In the genomic region with DNA sequence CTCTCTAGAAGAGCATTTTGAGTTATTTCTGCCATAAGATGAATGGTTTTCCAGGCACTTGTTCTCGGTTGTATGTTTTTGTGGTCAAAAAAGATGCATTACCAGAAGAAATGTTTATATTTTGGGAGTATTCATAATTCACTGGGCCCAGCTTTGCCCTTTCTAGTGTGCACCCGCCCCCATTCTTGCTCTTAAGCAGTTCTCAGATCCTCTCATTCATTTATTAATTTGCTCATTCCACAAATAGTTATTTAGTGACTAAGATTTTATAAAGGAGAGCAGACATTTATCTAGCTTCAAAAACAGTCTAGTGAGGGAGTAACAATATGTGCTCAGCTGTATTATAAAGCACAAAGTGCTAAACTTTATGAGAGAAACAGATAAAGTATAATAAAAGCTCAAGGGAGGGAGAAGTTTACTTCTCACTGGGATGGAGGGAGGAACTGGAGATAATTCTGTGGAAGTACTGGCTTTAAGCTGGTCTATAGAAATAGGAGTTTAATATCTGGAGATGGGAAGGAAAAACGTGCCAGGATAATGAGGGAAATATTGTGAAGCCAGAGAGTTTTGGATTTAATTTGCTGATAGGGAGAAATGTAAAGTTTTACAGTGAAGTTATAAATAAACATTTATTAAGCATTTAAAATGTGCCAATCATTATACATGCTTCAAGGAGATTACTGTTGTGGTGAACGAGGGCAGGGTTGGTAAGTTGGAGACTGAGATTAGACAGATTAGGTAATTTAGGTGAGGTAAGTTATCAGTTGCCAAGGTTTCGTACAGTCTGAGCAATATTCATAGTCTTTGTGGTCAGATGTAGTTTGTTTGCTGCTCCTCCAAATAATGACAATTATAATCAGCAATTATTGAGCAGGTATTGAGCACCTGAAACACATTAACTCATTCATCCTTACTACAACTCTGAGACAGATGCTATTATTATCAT, we compare ENCODE assay signal across 8 cellular contexts. TPM values are rescaled to one million over a fixed set of nuclear protein-coding genes. Genes with fewer than 3 reads are reported as not detected.
DNase-seq lines count a peak whose midpoint lies in the region; ATAC-seq and TF ChIP-seq lines count a peak whose summit lies in the region.

No MANE protein-coding gene starts in this region.

- H3K4me3 ChIP-seq in OCI-LY1 (ENCODE audit: low read depth, low read length, poor library complexity, severe bottlenecking) (no peak overlapping the region), choroid plexus epithelial cell (ENCODE audit: low read depth, low read length) (no peak overlapping the region)

- H3K27ac ChIP-seq in CD4-positive, alpha-beta T cell (ENCODE audit: low read depth, low read length): peak overlapping the region; percentile 85
- H3K27ac ChIP-seq in OCI-LY1 (ENCODE audit: low read depth, low read length, poor library complexity, severe bottlenecking): peak overlapping the region; percentile 74

- POLR2A ChIA-PET in CD4-positive, alpha-beta T cell (lab: Charles Lee): interaction anchor here (0.7 to 7.2 kb wide), 7 partner anchors 10 to 82 kb away, joined by 3 to 86 read pairs (median 4); a partner anchor contains a TSS

- peak overlapping the region; percentile 93 for H3K27ac Mint-ChIP-seq in CD4-positive, alpha-beta T cell

- H4K20me1 ChIP-seq in OCI-LY1 (ENCODE audit: insufficient read depth, low read length): no peaks in the 10 kb centered on the region

- H3K36me3 Mint-ChIP-seq in CD4-positive, alpha-beta T cell (ENCODE audit: low read depth): no peaks in the 10 kb centered on the region

- no peaks in the 10 kb centered on the region for H3K9me3 Mint-ChIP-seq in CD4-positive, alpha-beta T cell

- no peak overlapping the region for H3K9ac ChIP-seq in OCI-LY1 (ENCODE audit: low read length)

- no peaks in the 10 kb centered on the region for H3K9me3 ChIP-seq in CD4-positive, alpha-beta T cell (ENCODE audit: control insufficient read depth, low read length)
- no peaks in the 10 kb centered on the region for H3K9me3 ChIP-seq in OCI-LY1 (ENCODE audit: low read length)

- H3K9me2 ChIP-seq in OCI-LY1 (ENCODE audit: low read depth, low read length): no peaks in the 10 kb centered on the region

- H3K4me1 Mint-ChIP-seq in CD4-positive, alpha-beta T cell (ENCODE audit: low read depth): peaks cover 80% of the 10 kb centered on the region

- no peak overlapping the region for H2AFZ ChIP-seq in OCI-LY1 (ENCODE audit: low read length)

- H3K4me2 ChIP-seq in OCI-LY1 (ENCODE audit: low read length): no peak overlapping the region

- peak overlapping the region; percentile 77 for H3K4me3 Mint-ChIP-seq in CD4-positive, alpha-beta T cell

- no peaks in the 10 kb centered on the region for H3K36me3 ChIP-seq in OCI-LY1 (ENCODE audit: insufficient read depth, low read length)

- CTCF ChIA-PET in CD4-positive, alpha-beta T cell (lab: Charles Lee): interaction anchor here (1.2 to 13.8 kb wide), 3 partner anchors 12 to 63 kb away, joined by 4 to 376 read pairs (median 75); no protein-coding TSS in a partner anchor

- DNase-seq in CD4-positive, alpha-beta T cell: peak in 1 of 10 experiments; percentile 25
- DNase-seq in choroid plexus epithelial cell (ENCODE audit: low read depth) (peak; percentile 53), omental fat pad (ENCODE audit: low spot score) (no peak), NCI-H524 treated with DMSO at 0.1 percent for 48 hours (lab: John Stamatoyannopoulos, UW) (no peak), cerebellar nuclear complex (lab: John Stamatoyannopoulos, UW) (no peak)

- H3F3A ChIP-seq in OCI-LY1 (ENCODE audit: insufficient read depth, low read length): no peaks in the 10 kb centered on the region

- no peaks in the 10 kb centered on the region for H3K27me3 Mint-ChIP-seq in CD4-positive, alpha-beta T cell

- H3K27me3 ChIP-seq in CD4-positive, alpha-beta T cell (ENCODE audit: control insufficient read depth, insufficient read depth, low read length): no peaks in the 10 kb centered on the region
- H3K27me3 ChIP-seq in OCI-LY1 (ENCODE audit: insufficient read depth, low read length): no peaks in the 10 kb centered on the region

- intact Hi-C loops in CD4-positive, alpha-beta T cell (cut with DNase I, micrococcal nuclease): loop anchor here (2.0 kb wide), 2 partner anchors 13 to 19 kb away; no protein-coding TSS in a partner anchor

- peak; percentile 31 for ATAC-seq in CD4-positive, alpha-beta T cell (ENCODE audit: poor library complexity)
- ATAC-seq in omental fat pad (ENCODE audit: low FRiP score) (peak; percentile 33), HG03457 (IDR thresholded peaks at IDR 0.05; ENCODE audit: unreplicated experiment) (no peak), HG03039 (IDR thresholded peaks at IDR 0.05; ENCODE audit: unreplicated experiment) (no peak)

- TF ChIP-seq CTCF in CD4-positive, alpha-beta T cell (IDR thresholded peaks at IDR 0.05): no peak
- TF ChIP-seq CTCF in OCI-LY1 (IDR thresholded peaks at IDR 0.05; ENCODE audit: low read length) (no peak), choroid plexus epithelial cell (conservative IDR thresholded peaks at IDR 0.05; ENCODE audit: low read depth, low read length) (no peak), omental fat pad (IDR thresholded peaks at IDR 0.05) (no peak)

- no peaks in the 10 kb centered on the region for H3K79me2 ChIP-seq in OCI-LY1 (ENCODE audit: insufficient read depth, low read length)

- peaks cover 33% of the 10 kb centered on the region for H3K4me1 ChIP-seq in OCI-LY1 (ENCODE audit: insufficient read depth, low read length, severe bottlenecking)

RNA-seq across cellular contexts. Expression of a gene that starts 9.1 kb away (rescaled TPM):
- total RNA-seq in CD4-positive, alpha-beta T cell: 100 to 1,000 TPM; 248 to 252 TPM
- total RNA-seq in omental fat pad: 100 to 1,000 TPM; 230 to 378 (median 300) TPM

Comparison
In these comparisons a context has a peak if more than half of its experiments do, and no peak if none do; other contexts are left out.
1. ATAC-seq: peak in CD4-positive, alpha-beta T cell (single experiment) and omental fat pad (single experiment); none in HG03457 (single experiment) and HG03039 (single experiment).